In genomic region chrX:49237060-49237459, GRCh38 we compare ENCODE assay signal across 14 cellular contexts. TPM values are rescaled to one million over a fixed set of nuclear protein-coding genes. Genes with fewer than 3 reads are reported as not detected.
DNase-seq lines count a peak whose midpoint lies in the region; ATAC-seq, FAIRE-seq and TF ChIP-seq lines count a peak whose summit lies in the region.
"Had no signal": no experiment of that assay in that cellular context is flagged by ENCODE, and none has a peak within 500 bp of the region (broad histone marks: within the 10 kb centered on the region; RNA-seq: fewer than 3 reads in every experiment).

No MANE protein-coding gene starts in this region.

- DNase-seq in GM12891 (ENCODE audit: insufficient read length, low spot score) (no peak), SKM-1 (lab: John Stamatoyannopoulos, UW; ENCODE audit: unreplicated experiment) (peak; percentile 59), left lung (peak; percentile 37 to 83), D721Med (ENCODE audit: insufficient read length, low spot score) (no peak), islet precursor cell (no peak)
- no peak for DNase-seq in stimulated activated naive CD4-positive, alpha-beta T cell treated with Interleukin-2 at 50 U/mL for 16 hours (lab: John Stamatoyannopoulos, UW)
- DNase-seq: NCI-H1105 treated with DMSO at 0.1 percent for 48 hours, pancreas, PC-3 had no signal

- peak overlapping the region; percentile 63 for H3K4me2 ChIP-seq in BLaER1

- TF ChIP-seq CTCF in left lung (IDR thresholded peaks at IDR 0.05) (no peak), D721Med (IDR thresholded peaks at IDR 0.05; ENCODE audit: insufficient read depth, missing control alignments) (no peak)

- H3K27ac ChIP-seq in BLaER1 (no peak overlapping the region), left lung (peak overlapping the region in 1 of 2 donors; percentile 76)
- H3K27ac ChIP-seq: body of pancreas, pancreas had no signal

- H3K4me3 ChIP-seq in BLaER1 (no peak overlapping the region), left lung (no peak overlapping the region)
- H3K4me3 ChIP-seq: body of pancreas, pancreas had no signal

- H4K20me1 ChIP-seq in BLaER1, result no peaks in the 10 kb centered on the region

- intact Hi-C loops in left lung (cut with DNase I), result no loop called here

- H3K27me3 ChIP-seq in BLaER1 (peaks cover 15% of the 10 kb centered on the region), left lung (no peaks in the 10 kb centered on the region)
- H3K27me3 ChIP-seq: body of pancreas had no signal

- 0 out of 2 replicates have a peak, but pooled peaks cover 3% of the 10 kb centered on the region for H3K9me3 ChIP-seq in BLaER1
- no peaks in the 10 kb centered on the region for H3K9me3 ChIP-seq in left lung
- H3K9me3 ChIP-seq: body of pancreas, pancreas had no signal

- no peak for TF ChIP-seq POLR2A in GM12891 (IDR thresholded peaks at IDR 0.05; ENCODE audit: low read depth, low read length)

- H3K4me1 ChIP-seq in BLaER1 (peaks cover 16% of the 10 kb centered on the region), left lung (peaks cover 0 to 17% of the 10 kb centered on the region in 2 donors)
- H3K4me1 ChIP-seq: pancreas had no signal

- FAIRE-seq in GM12891 (lab: Jason Lieb, UNC), result peak; percentile 93
- FAIRE-seq in D721Med (lab: Jason Lieb, UNC), result no peak
- FAIRE-seq: H54, islet of Langerhans, pancreas had no signal

- ATAC-seq in left lung (peak; percentile 27), HG02884 (IDR thresholded peaks at IDR 0.05; ENCODE audit: unreplicated experiment) (no peak)
- ATAC-seq: body of pancreas, PC-3 had no signal

- no peak overlapping the region for H3K9ac ChIP-seq in BLaER1

- H3K36me3 ChIP-seq in BLaER1, result no peaks in the 10 kb centered on the region
- H3K36me3 ChIP-seq in left lung, result peaks cover 0 to 2% of the 10 kb centered on the region in 2 donors
- H3K36me3 ChIP-seq: pancreas had no signal

TF ChIP-seq in GM12891, 5 proteins besides CTCF, POLR2A, EP300 and RAD21:
- TF ChIP-seq SPI1 (IDR thresholded peaks at IDR 0.05; ENCODE audit: low read depth, low read length) (peak; percentile 39; the same call in 1 of the 2 replicates), POU2F2 (IDR thresholded peaks at IDR 0.05; ENCODE audit: low read depth, low read length) (no peak)

RNA-seq across cellular contexts. Expression of gene CCDC22, which starts 1.8 kb away (rescaled TPM):
- polyA plus RNA-seq in GM12891 (2012; ENCODE audit: low read depth, missing spikeins), result 15.8 TPM
- 10 to 100 TPM; 14.4 to 16.8 TPM for total RNA-seq in left lung

RNA-seq across cellular contexts. Expression of gene CACNA1F, which starts 3.9 kb away (rescaled TPM):
- polyA plus RNA-seq in GM12891 (2012; ENCODE audit: low read depth, missing spikeins), result 0.22 TPM
- total RNA-seq in left lung, result under 1 TPM; 0.21 to 0.73 TPM
- total RNA-seq: PC-3 had no signal

RNA-seq across cellular contexts. Expression of gene FOXP3, which starts 27.4 kb away (rescaled TPM):
- polyA plus RNA-seq in GM12891 (2012; ENCODE audit: low read depth, missing spikeins), result 0.36 TPM
- total RNA-seq in left lung, result under 1 TPM; 0.29 to 0.45 TPM
- total RNA-seq: body of pancreas, PC-3 had no signal

RNA-seq across cellular contexts. Expression of gene PPP1R3F, which starts 32.5 kb away (rescaled TPM):
- polyA plus RNA-seq in GM12891 (2012; ENCODE audit: low read depth, missing spikeins), result 1.8 TPM
- total RNA-seq in left lung, result 1 to 10 TPM; 4.5 to 5.0 TPM

RNA-seq across cellular contexts. Expression of gene SYP, which starts 37.1 kb away (rescaled TPM):
- 0.71 TPM for polyA plus RNA-seq in GM12891 (2012; ENCODE audit: low read depth, missing spikeins)
- total RNA-seq in left lung, result 1 to 10 TPM; 2.1 to 3.0 TPM

Comparison
In these comparisons a context has a peak if more than half of its experiments do, and no peak if none do; other contexts are left out.
1. DNase-seq: peak in SKM-1 (single experiment) and left lung (2 of 2); none in GM12891 (single experiment), stimulated activated naive CD4-positive, alpha-beta T cell treated with Interleukin-2 at 50 U/mL for 16 hours (single experiment), D721Med (single experiment) and islet precursor cell (single experiment).